Comparison of ENCODE assay signal across 8 cellular contexts in genomic region chr4:37687175-37687525, GRCh38. TPM values are rescaled to one million over a fixed set of nuclear protein-coding genes. Genes with fewer than 3 reads are reported as not detected.
A peak's percentile ranks its signal among the peaks of the same experiment; 100 is the strongest.
DNase-seq lines count a peak whose midpoint lies in the region; ATAC-seq, FAIRE-seq and TF ChIP-seq lines count a peak whose summit lies in the region.

No MANE protein-coding gene starts in this region.

- intact Hi-C loops in activated T-helper 1 cell treated with anti-CD3 and anti-CD28 coated beads, Interleukin-12 subunit alpha, Interleukin-12 subunit beta, Interleukin-2, Interleukin-4 antibody, amounts not matched to agents 30 ng/mL and 10 ng/mL and 1 ng/mL, durations not matched to agents 14 hours and 24 hours and 36 hours (cut with micrococcal nuclease) = loop anchor here (2.0 to 10.0 kb wide), 7 partner anchors 78 to 1840 kb away; partner anchors contain the start of genes KLF3, UGDH and WDR19
- intact Hi-C loops in aorta (cut with DNase I) (loop anchor here (5.0 to 10.0 kb wide), 3 partner anchors 70 to 348 kb away; no protein-coding TSS in a partner anchor), sciatic nerve (cut with DNase I) (loop anchor here (10.0 kb wide), 1 partner anchor 52 kb away; no protein-coding TSS in a partner anchor)

- ATAC-seq in aorta (ENCODE audit: low FRiP score) = no peak
- no peak for ATAC-seq in HG03469 (IDR thresholded peaks at IDR 0.05; ENCODE audit: unreplicated experiment)
- no peak for ATAC-seq in sciatic nerve

- peak overlapping the region in 2 of 3 experiments; percentile 65 to 70 for H3K4me3 ChIP-seq in keratinocyte (ENCODE audit: control insufficient read depth in 2 of 3, extremely low read depth in 1 of 3, insufficient read depth in 2 of 3, low read depth in 1 of 3, low read length in 3 of 3)
- peak overlapping the region in 1 of 2 donors; percentile 63 for H3K4me3 ChIP-seq in aorta (ENCODE audit: low read length in 2 of 2)

- H3K9me3 ChIP-seq in keratinocyte (ENCODE audit: control insufficient read depth, low read depth, low read length) = no peaks in the 10 kb centered on the region
- H3K9me3 ChIP-seq in aorta (ENCODE audit: control insufficient read depth, low read length) = no peaks in the 10 kb centered on the region

- peaks cover 1% of the 10 kb centered on the region for H3K36me3 Mint-ChIP-seq in activated naive CD4-positive, alpha-beta T cell treated with anti-CD3 and anti-CD28 coated beads, Interleukin-2, amount 50 U/mL, for 24 hours
- H3K36me3 Mint-ChIP-seq in activated T-helper 1 cell treated with anti-CD3 and anti-CD28 coated beads, Interleukin-12 subunit alpha, Interleukin-12 subunit beta, Interleukin-2, Interleukin-4 antibody, amounts not matched to agents 30 ng/mL and 10 ng/mL and 1 ng/mL, durations not matched to agents 14 hours and 24 hours and 36 hours (ENCODE audit: low read depth) = peaks cover 10% of the 10 kb centered on the region
- H3K36me3 Mint-ChIP-seq in type B pancreatic cell = peaks cover 19% of the 10 kb centered on the region

- dilution Hi-C loops in keratinocyte (cut with MboI; ENCODE audit: extremely low pct_ligation_motif_present, low sequenced_read_pairs) = no loop called here

- H3K27ac ChIP-seq in keratinocyte (ENCODE audit: control insufficient read depth, insufficient read depth, low read length) = no peak overlapping the region
- peak overlapping the region in 1 of 2 donors; percentile 41 for H3K27ac ChIP-seq in aorta (ENCODE audit: low read depth in 1 of 2, low read length in 2 of 2)

- TF ChIP-seq CTCF in keratinocyte (optimal IDR thresholded peaks at IDR 0.05 in 1 of 3, IDR thresholded peaks at IDR 0.05 in 1 of 3, conservative IDR thresholded peaks at IDR 0.05 in 1 of 3; ENCODE audit: extremely low read depth in 1 of 3, insufficient read depth in 2 of 3, low read length in 3 of 3) = no peak
- TF ChIP-seq CTCF in type B pancreatic cell (conservative IDR thresholded peaks at IDR 0.05) = no peak

- H2AFZ ChIP-seq in keratinocyte (ENCODE audit: control insufficient read depth, low read length) = no peak overlapping the region

- DNase-seq in activated naive CD4-positive, alpha-beta T cell treated with Interleukin-2 at 50 U/mL for 16 hours = no peak
- DNase-seq in activated T-helper 1 cell treated with anti-CD3 and anti-CD28 coated beads, Interleukin-12 subunit alpha, Interleukin-12 subunit beta, Interleukin-2, Interleukin-4 antibody, amounts not matched to agents 30 ng/mL and 10 ng/mL and 1 ng/mL, durations not matched to agents 14 hours and 24 hours and 36 hours (ENCODE audit: low spot score) = no peak
- DNase-seq in keratinocyte (ENCODE audit: low read depth, low spot score) = no peak
- no peak for DNase-seq in type B pancreatic cell (ENCODE audit: extremely low spot score, unreplicated experiment)
- DNase-seq in aorta = no peak
- DNase-seq in sciatic nerve (ENCODE audit: low spot score) = no peak

- no peaks in the 10 kb centered on the region for H3K9me3 Mint-ChIP-seq in activated naive CD4-positive, alpha-beta T cell treated with anti-CD3 and anti-CD28 coated beads, Interleukin-2, amount 50 U/mL, for 24 hours
- H3K9me3 Mint-ChIP-seq in activated T-helper 1 cell treated with anti-CD3 and anti-CD28 coated beads, Interleukin-12 subunit alpha, Interleukin-12 subunit beta, Interleukin-2, Interleukin-4 antibody, amounts not matched to agents 30 ng/mL and 10 ng/mL and 1 ng/mL, durations not matched to agents 14 hours and 24 hours and 36 hours = no peaks in the 10 kb centered on the region
- H3K9me3 Mint-ChIP-seq in type B pancreatic cell = peaks cover 4% of the 10 kb centered on the region

- no peaks in the 10 kb centered on the region for H3K27me3 Mint-ChIP-seq in activated naive CD4-positive, alpha-beta T cell treated with anti-CD3 and anti-CD28 coated beads, Interleukin-2, amount 50 U/mL, for 24 hours
- peaks cover 7% of the 10 kb centered on the region for H3K27me3 Mint-ChIP-seq in activated T-helper 1 cell treated with anti-CD3 and anti-CD28 coated beads, Interleukin-12 subunit alpha, Interleukin-12 subunit beta, Interleukin-2, Interleukin-4 antibody, amounts not matched to agents 30 ng/mL and 10 ng/mL and 1 ng/mL, durations not matched to agents 14 hours and 24 hours and 36 hours (ENCODE audit: insufficient read depth)
- H3K27me3 Mint-ChIP-seq in type B pancreatic cell = no peaks in the 10 kb centered on the region

- H3K79me2 ChIP-seq in keratinocyte (ENCODE audit: control insufficient read depth, insufficient read depth, low read length) = peaks cover 22% of the 10 kb centered on the region

- peak overlapping the region; percentile 14 for H3K27ac Mint-ChIP-seq in activated naive CD4-positive, alpha-beta T cell treated with anti-CD3 and anti-CD28 coated beads, Interleukin-2, amount 50 U/mL, for 24 hours
- no peak overlapping the region for H3K27ac Mint-ChIP-seq in activated T-helper 1 cell treated with anti-CD3 and anti-CD28 coated beads, Interleukin-12 subunit alpha, Interleukin-12 subunit beta, Interleukin-2, Interleukin-4 antibody, amounts not matched to agents 30 ng/mL and 10 ng/mL and 1 ng/mL, durations not matched to agents 14 hours and 24 hours and 36 hours
- peak overlapping the region; percentile 92 for H3K27ac Mint-ChIP-seq in type B pancreatic cell

- peak overlapping the region; percentile 87 for H3K4me2 ChIP-seq in keratinocyte (ENCODE audit: control insufficient read depth, extremely low read depth, insufficient read depth, low read depth, low read length)

- H3K36me3 ChIP-seq in keratinocyte (ENCODE audit: control insufficient read depth in 2 of 2, extremely low read depth in 1 of 2, insufficient read depth in 2 of 2, low read length in 2 of 2) (peaks cover 0 to 3% of the 10 kb centered on the region in 2 experiments), aorta (ENCODE audit: control insufficient read depth in 1 of 2, insufficient read depth in 2 of 2, low read length in 1 of 2) (no peaks in the 10 kb centered on the region)

- H3K9ac ChIP-seq in keratinocyte (ENCODE audit: control insufficient read depth, extremely low read depth, insufficient read depth, low read length) = peak overlapping the region; percentile 66

- peak overlapping the region; percentile 91 for H3K4me3 Mint-ChIP-seq in activated naive CD4-positive, alpha-beta T cell treated with anti-CD3 and anti-CD28 coated beads, Interleukin-2, amount 50 U/mL, for 24 hours
- H3K4me3 Mint-ChIP-seq in activated T-helper 1 cell treated with anti-CD3 and anti-CD28 coated beads, Interleukin-12 subunit alpha, Interleukin-12 subunit beta, Interleukin-2, Interleukin-4 antibody, amounts not matched to agents 30 ng/mL and 10 ng/mL and 1 ng/mL, durations not matched to agents 14 hours and 24 hours and 36 hours = peak overlapping the region; percentile 91
- H3K4me3 Mint-ChIP-seq in type B pancreatic cell = peak overlapping the region; percentile 93

- H3K4me1 Mint-ChIP-seq in activated naive CD4-positive, alpha-beta T cell treated with anti-CD3 and anti-CD28 coated beads, Interleukin-2, amount 50 U/mL, for 24 hours = peaks cover 29% of the 10 kb centered on the region
- H3K4me1 Mint-ChIP-seq in activated T-helper 1 cell treated with anti-CD3 and anti-CD28 coated beads, Interleukin-12 subunit alpha, Interleukin-12 subunit beta, Interleukin-2, Interleukin-4 antibody, amounts not matched to agents 30 ng/mL and 10 ng/mL and 1 ng/mL, durations not matched to agents 14 hours and 24 hours and 36 hours (ENCODE audit: low read depth) = peaks cover 37% of the 10 kb centered on the region
- H3K4me1 Mint-ChIP-seq in type B pancreatic cell (ENCODE audit: unreplicated experiment) = peaks cover 32% of the 10 kb centered on the region

- H3K4me1 ChIP-seq in keratinocyte (ENCODE audit: control insufficient read depth, extremely low read depth, insufficient read depth, low read length) (peaks cover 28% of the 10 kb centered on the region), aorta (ENCODE audit: control insufficient read depth in 1 of 2, insufficient read depth in 2 of 2, low read length in 2 of 2) (peaks cover 0 to 3% of the 10 kb centered on the region in 2 donors)

- H3K9me1 ChIP-seq in keratinocyte (ENCODE audit: control insufficient read depth, extremely low read depth, insufficient read depth, low read length) = peaks cover 2% of the 10 kb centered on the region

- H4K20me1 ChIP-seq in keratinocyte (ENCODE audit: control insufficient read depth, extremely low read depth, insufficient read depth, low read length) = no peaks in the 10 kb centered on the region

- no peak for FAIRE-seq in keratinocyte (lab: Jason Lieb, UNC)

- H3K27me3 ChIP-seq in keratinocyte (ENCODE audit: control insufficient read depth, extremely low read depth, insufficient read depth, low read length) (no peaks in the 10 kb centered on the region), aorta (ENCODE audit: control insufficient read depth in 1 of 2, insufficient read depth in 2 of 2, low read length in 1 of 2) (no peaks in the 10 kb centered on the region)

- 61 to 66% methylated on average over 9 of the region's 9 CpGs for WGBS in aorta, 2 donors

RNA-seq across cellular contexts. Expression of gene RELL1, which starts 1.0 kb away (rescaled TPM):
- 21.0 and 21.4 TPM in 2 replicates for total RNA-seq in activated T-helper 1 cell treated with anti-CD3 and anti-CD28 coated beads, Interleukin-12 subunit alpha, Interleukin-12 subunit beta, Interleukin-2, Interleukin-4 antibody, amounts not matched to agents 30 ng/mL and 10 ng/mL and 1 ng/mL, durations not matched to agents 14 hours and 24 hours and 36 hours
- polyA plus RNA-seq in keratinocyte = 4.1 to 15.6 TPM (median 9.3 TPM) in 3 replicates
- polyA plus RNA-seq in keratinocyte (2011; ENCODE audit: low read depth) = 3.1 TPM
- polyA plus RNA-seq in keratinocyte (2011; cell fraction: cytosol; rRNA removed) = 5.5 and 7.2 TPM in 2 replicates
- polyA plus RNA-seq in keratinocyte (2011; cell fraction: nucleus; rRNA removed) = 7.1 and 7.7 TPM in 2 replicates
- polyA plus RNA-seq in keratinocyte (2012; ENCODE audit: low replicate concordance) = 6.1 and 10.4 TPM in 2 replicates
- polyA minus RNA-seq in keratinocyte = 9.1 to 23.6 TPM (median 22.2 TPM) in 3 replicates
- 22.6 TPM for polyA minus RNA-seq in keratinocyte (2011; cell fraction: cytosol; rRNA and poly(A)+ RNA removed)
- polyA minus RNA-seq in keratinocyte (2011; cell fraction: nucleus; rRNA and poly(A)+ RNA removed) = 10.1 and 16.2 TPM in 2 replicates
- total RNA-seq in type B pancreatic cell (ENCODE audit: low replicate concordance) = 31.6 and 45.8 TPM in 2 replicates
- total RNA-seq in aorta = 10 to 100 TPM; 33.2 to 42.5 TPM
- polyA plus RNA-seq in aorta = 1 to 10 TPM; 1.3 to 1.4 TPM
- total RNA-seq in sciatic nerve = 80.6 TPM
